Comparison of ENCODE assay signal across 14 cellular contexts in the genomic region with DNA sequence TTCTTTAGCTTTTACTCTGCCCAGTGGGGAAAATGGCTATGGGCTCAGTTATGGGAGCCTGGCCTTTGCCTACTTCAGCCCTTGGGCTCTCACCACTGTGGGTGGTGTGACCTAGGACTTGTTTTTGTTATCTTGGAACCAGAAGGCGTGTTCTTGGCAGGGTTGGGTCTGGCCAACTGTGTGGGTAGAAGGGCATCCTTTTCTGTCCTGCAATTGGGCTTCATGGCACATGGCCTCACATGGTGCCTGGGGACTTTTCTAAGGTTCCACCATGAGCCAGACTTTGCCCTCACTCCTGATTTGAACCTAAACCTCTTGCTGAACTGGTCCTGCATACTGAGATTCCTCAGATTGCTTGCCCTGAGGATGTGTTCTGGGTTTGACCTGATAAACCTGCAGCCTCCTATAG. TPM values are rescaled to one million over a fixed set of nuclear protein-coding genes. Genes with fewer than 3 reads are reported as not detected.
A peak's percentile ranks its signal among the peaks of the same experiment; 100 is the strongest.
DNase-seq lines count a peak whose midpoint lies in the region; ATAC-seq, FAIRE-seq and TF ChIP-seq lines count a peak whose summit lies in the region.
"Had no signal": no experiment of that assay in that cellular context is flagged by ENCODE, and none has a peak within 500 bp of the region (broad histone marks: within the 10 kb centered on the region; RNA-seq: fewer than 3 reads in every experiment).

No MANE protein-coding gene starts in this region.

- H3F3A ChIP-seq in GM23338 (replicated peaks; ENCODE audit: low read depth): peaks cover 9% of the 10 kb centered on the region

- H3K4me2 ChIP-seq in GM23338 (no peak overlapping the region), keratinocyte (ENCODE audit: control insufficient read depth, extremely low read depth, insufficient read depth, low read depth, low read length) (peak overlapping the region; percentile 72)

- H3K9me3 ChIP-seq in keratinocyte (ENCODE audit: control insufficient read depth, low read depth, low read length) (no peaks in the 10 kb centered on the region), left ventricle myocardium inferior (replicated peaks) (no peaks in the 10 kb centered on the region)

- no peaks in the 10 kb centered on the region for H3K9me2 ChIP-seq in GM23338 (ENCODE audit: insufficient read depth)

- H3K27ac Mint-ChIP-seq in GM23338: no peak overlapping the region
- no peak overlapping the region for H3K27ac Mint-ChIP-seq in activated B cell treated with CpG ODN at 0.5 μM for 24 hours

- no peaks in the 10 kb centered on the region; the same call in 2 of the 3 replicates for H3K36me3 Mint-ChIP-seq in GM23338 (ENCODE audit: low read depth)
- peaks cover 30% of the 10 kb centered on the region for H3K36me3 Mint-ChIP-seq in activated B cell treated with CpG ODN at 0.5 μM for 24 hours (ENCODE audit: low read depth)

- H2AFZ ChIP-seq in GM23338 (no peak overlapping the region), keratinocyte (ENCODE audit: control insufficient read depth, low read length) (no peak overlapping the region)

- H3K27me3 ChIP-seq in GM23338 (ENCODE audit: insufficient read depth) (no peaks in the 10 kb centered on the region), keratinocyte (ENCODE audit: control insufficient read depth, extremely low read depth, insufficient read depth, low read length) (no peaks in the 10 kb centered on the region), rectal smooth muscle tissue (ENCODE audit: control insufficient read depth, insufficient read depth, low read length) (no peaks in the 10 kb centered on the region), left ventricle myocardium inferior (ENCODE audit: low read depth) (no peaks in the 10 kb centered on the region)
- H3K27me3 ChIP-seq: foreskin keratinocyte had no signal

- POLR2A ChIA-PET in activated B cell treated with CpG ODN at 0.5 μM for 24 hours (lab: Charles Lee): interaction anchor here (0.8 to 4.1 kb wide), 10 partner anchors 11 to 247 kb away, joined by 3 to 107 read pairs (median 7); a partner anchor contains a TSS

- peak overlapping the region; percentile 99; the same call in 2 of the 3 replicates for H3K4me3 Mint-ChIP-seq in GM23338
- peak overlapping the region; percentile 99 for H3K4me3 Mint-ChIP-seq in activated B cell treated with CpG ODN at 0.5 μM for 24 hours

- TF ChIP-seq CTCF in GM23338 (conservative IDR thresholded peaks at IDR 0.05; ENCODE audit: low read depth in 2 of 2) (no peak), activated B cell treated with CpG ODN at 0.5 μM for 24 hours (IDR thresholded peaks at IDR 0.05) (no peak), keratinocyte (optimal IDR thresholded peaks at IDR 0.05 in 1 of 3, IDR thresholded peaks at IDR 0.05 in 1 of 3, conservative IDR thresholded peaks at IDR 0.05 in 1 of 3; ENCODE audit: extremely low read depth in 1 of 3, insufficient read depth in 2 of 3, low read length in 3 of 3) (no peak), left ventricle myocardium inferior (IDR thresholded peaks at IDR 0.05; ENCODE audit: borderline replicate concordance) (no peak)

- H3K9me1 ChIP-seq in keratinocyte (ENCODE audit: control insufficient read depth, extremely low read depth, insufficient read depth, low read length): no peaks in the 10 kb centered on the region

- ATAC-seq in GM23338 (no peak), activated B cell treated with CpG ODN at 0.5 μM for 24 hours (ENCODE audit: low read depth) (no peak)
- ATAC-seq: foreskin keratinocyte had no signal

- no peaks in the 10 kb centered on the region for H3K36me3 ChIP-seq in GM23338 (ENCODE audit: insufficient read depth)
- peaks cover 5 to 9% of the 10 kb centered on the region in 2 experiments for H3K36me3 ChIP-seq in keratinocyte (ENCODE audit: control insufficient read depth in 2 of 2, extremely low read depth in 1 of 2, insufficient read depth in 2 of 2, low read length in 2 of 2)
- H3K36me3 ChIP-seq in rectal smooth muscle tissue (ENCODE audit: control insufficient read depth, insufficient read depth, low read length): peaks cover 6% of the 10 kb centered on the region
- peaks cover 32% of the 10 kb centered on the region for H3K36me3 ChIP-seq in left ventricle myocardium inferior

- no peak for DNase-seq in GM23338 (ENCODE audit: low spot score)
- no peak for DNase-seq in activated B cell treated with CpG ODN at 0.5 μM for 24 hours
- DNase-seq in keratinocyte (ENCODE audit: low read depth, low spot score): no peak
- DNase-seq in EL: no peak
- no peak for DNase-seq in left ventricle myocardium inferior
- no peak for DNase-seq in NCI-H2196 (lab: John Stamatoyannopoulos, UW; ENCODE audit: unreplicated experiment)
- DNase-seq: DMS153; foreskin keratinocyte; kidney glomerular epithelial cell; NCI-H510A; SHP77; stimulated activated CD4-positive, alpha-beta T cell treated with anti-CD3 and anti-CD28 coated beads, Interleukin-4, amount 100 ng/mL, for 24 hours had no signal

- H3K4me1 ChIP-seq in GM23338 (ENCODE audit: insufficient read depth) (peaks cover 13% of the 10 kb centered on the region; the same call in 1 of the 2 replicates), keratinocyte (ENCODE audit: control insufficient read depth, extremely low read depth, insufficient read depth, low read length) (peaks cover 9% of the 10 kb centered on the region), rectal smooth muscle tissue (ENCODE audit: control insufficient read depth, insufficient read depth, low read length) (no peaks in the 10 kb centered on the region), left ventricle myocardium inferior (peaks cover 32% of the 10 kb centered on the region)

- H4K20me1 ChIP-seq in GM23338 (replicated peaks; ENCODE audit: insufficient read depth) (no peaks in the 10 kb centered on the region), keratinocyte (ENCODE audit: control insufficient read depth, extremely low read depth, insufficient read depth, low read length) (no peaks in the 10 kb centered on the region)

- H3K9me3 Mint-ChIP-seq in GM23338: no peaks in the 10 kb centered on the region
- no peaks in the 10 kb centered on the region for H3K9me3 Mint-ChIP-seq in activated B cell treated with CpG ODN at 0.5 μM for 24 hours
- H3K9me3 Mint-ChIP-seq: dendritic cell treated with granulocyte-macrophage colony-stimulating factor and Interleukin-4, amounts not matched to agents 40 ng/mL and 50 ng/mL, for 4 days had no signal

- peaks cover 7% of the 10 kb centered on the region; the same call in 1 of the 2 replicates for H3K79me2 ChIP-seq in GM23338 (replicated peaks; ENCODE audit: insufficient read depth)
- peaks cover 7% of the 10 kb centered on the region for H3K79me2 ChIP-seq in keratinocyte (ENCODE audit: control insufficient read depth, insufficient read depth, low read length)

- H3K27me3 Mint-ChIP-seq in GM23338 (ENCODE audit: insufficient read depth, low read depth, poor library complexity) (peaks cover 7% of the 10 kb centered on the region), activated B cell treated with CpG ODN at 0.5 μM for 24 hours (no peaks in the 10 kb centered on the region)
- H3K27me3 Mint-ChIP-seq: dendritic cell treated with granulocyte-macrophage colony-stimulating factor and Interleukin-4, amounts not matched to agents 40 ng/mL and 50 ng/mL, for 4 days had no signal

- no peak for FAIRE-seq in keratinocyte (lab: Jason Lieb, UNC)

- H3K9ac ChIP-seq in keratinocyte (ENCODE audit: control insufficient read depth, extremely low read depth, insufficient read depth, low read length): no peak overlapping the region
- H3K9ac ChIP-seq in rectal smooth muscle tissue (ENCODE audit: low read length): no peak overlapping the region

- CTCF ChIA-PET in activated B cell treated with CpG ODN at 0.5 μM for 24 hours (lab: Charles Lee): interaction anchor here (1.0 to 15.8 kb wide), 5 partner anchors 12 to 70 kb away, joined by 3 to 248 read pairs (median 19); a partner anchor contains a TSS

- H3K27ac ChIP-seq in GM23338 (ENCODE audit: low read depth) (no peak overlapping the region), keratinocyte (ENCODE audit: control insufficient read depth, insufficient read depth, low read length) (no peak overlapping the region), rectal smooth muscle tissue (ENCODE audit: low read depth, low read length) (no peak overlapping the region), left ventricle myocardium inferior (replicated peaks) (no peak overlapping the region)
- H3K27ac ChIP-seq: foreskin keratinocyte had no signal

- dilution Hi-C loops in keratinocyte (cut with MboI; ENCODE audit: extremely low pct_ligation_motif_present, low sequenced_read_pairs): no loop called here

- peaks cover 9% of the 10 kb centered on the region for H3K4me1 Mint-ChIP-seq in GM23338
- peaks cover 28% of the 10 kb centered on the region for H3K4me1 Mint-ChIP-seq in activated B cell treated with CpG ODN at 0.5 μM for 24 hours

- H3K4me3 ChIP-seq in GM23338 (no peak overlapping the region), keratinocyte (ENCODE audit: control insufficient read depth in 2 of 3, extremely low read depth in 1 of 3, insufficient read depth in 2 of 3, low read depth in 1 of 3, low read length in 3 of 3) (no peak overlapping the region), rectal smooth muscle tissue (ENCODE audit: low read length) (peak overlapping the region; percentile 94), left ventricle myocardium inferior (no peak overlapping the region)

- intact Hi-C loops in activated B cell treated with CpG ODN at 0.5 μM for 24 hours (cut with micrococcal nuclease) (loop anchor here (5.0 kb wide), 1 partner anchor 398 kb away; a partner anchor contains a TSS), left ventricle myocardium inferior (cut with micrococcal nuclease) (no loop called here)

RNA-seq across cellular contexts. Expression of a gene that starts 1.7 kb away (rescaled TPM):
- total RNA-seq in GM23338 (2014; rRNA removed; shearing (Covaris generic)): 7.5 and 8.3 TPM in 2 replicates
- polyA plus RNA-seq in GM23338 (2016; fragmentation: Nextera tagmentation; extraction: Ambion mirVana) (3.0 and 3.8 TPM in 2 replicates), keratinocyte (4.9 to 5.7 TPM (median 5.0 TPM) in 3 replicates)
- total RNA-seq in activated B cell treated with CpG ODN at 0.5 μM for 24 hours (28.2 and 33.5 TPM in 2 replicates), left ventricle myocardium inferior (4.0 TPM)
- polyA plus RNA-seq in keratinocyte (2011; ENCODE audit: low read depth): 0.39 TPM
- polyA plus RNA-seq in keratinocyte (2011; cell fraction: cytosol; rRNA removed): 1.8 and 3.3 TPM in 2 replicates
- polyA plus RNA-seq in keratinocyte (2011; cell fraction: nucleus; rRNA removed): 12.1 and 14.6 TPM in 2 replicates
- polyA plus RNA-seq in keratinocyte (2012; ENCODE audit: low replicate concordance): 1.4 and 4.6 TPM in 2 replicates
- polyA minus RNA-seq in keratinocyte: 4.5 to 5.3 TPM (median 5.2 TPM) in 3 replicates
- 4.8 TPM for polyA minus RNA-seq in keratinocyte (2011; cell fraction: cytosol; rRNA and poly(A)+ RNA removed)
- 4.6 and 4.7 TPM in 2 replicates for polyA minus RNA-seq in keratinocyte (2011; cell fraction: nucleus; rRNA and poly(A)+ RNA removed)

RNA-seq across cellular contexts. Expression of a gene that starts 10.9 kb away (rescaled TPM):
- 69.8 and 71.8 TPM in 2 replicates for total RNA-seq in GM23338 (2014; rRNA removed; shearing (Covaris generic))
- polyA plus RNA-seq in GM23338 (2016; fragmentation: Nextera tagmentation; extraction: Ambion mirVana): 25.2 and 31.2 TPM in 2 replicates
- total RNA-seq in activated B cell treated with CpG ODN at 0.5 μM for 24 hours: 84.1 and 86.4 TPM in 2 replicates
- polyA plus RNA-seq in keratinocyte: 53.1 to 75.1 TPM (median 74.4 TPM) in 3 replicates
- polyA plus RNA-seq in keratinocyte (2011; ENCODE audit: low read depth): 21.7 TPM
- polyA plus RNA-seq in keratinocyte (2011; cell fraction: cytosol; rRNA removed): 41.5 and 63.2 TPM in 2 replicates
- 44.9 and 48.6 TPM in 2 replicates for polyA plus RNA-seq in keratinocyte (2011; cell fraction: nucleus; rRNA removed)
- polyA plus RNA-seq in keratinocyte (2012; ENCODE audit: low replicate concordance): 36.5 and 62.0 TPM in 2 replicates
- polyA minus RNA-seq in keratinocyte: 44.0 to 86.1 TPM (median 63.8 TPM) in 3 replicates
- 39.5 TPM for polyA minus RNA-seq in keratinocyte (2011; cell fraction: cytosol; rRNA and poly(A)+ RNA removed)
- polyA minus RNA-seq in keratinocyte (2011; cell fraction: nucleus; rRNA and poly(A)+ RNA removed): 28.3 and 53.8 TPM in 2 replicates
- 61.6 TPM for total RNA-seq in left ventricle myocardium inferior

RNA-seq across cellular contexts. Expression of a gene that starts 26.8 kb away (rescaled TPM):
- total RNA-seq in GM23338 (2014; rRNA removed; shearing (Covaris generic)): 0.35 and 1.8 TPM in 2 replicates
- polyA plus RNA-seq in GM23338 (2016; fragmentation: Nextera tagmentation; extraction: Ambion mirVana) (0.17 and 0.81 TPM in 2 replicates), keratinocyte (0.33 to 1.1 TPM (median 0.70 TPM) in 3 replicates)
- total RNA-seq in activated B cell treated with CpG ODN at 0.5 μM for 24 hours (22.8 and 25.8 TPM in 2 replicates), left ventricle myocardium inferior (2.2 TPM)
- polyA plus RNA-seq in keratinocyte (2011; ENCODE audit: low read depth): 0.59 TPM
- 0.44 and 0.47 TPM in 2 replicates for polyA plus RNA-seq in keratinocyte (2011; cell fraction: cytosol; rRNA removed)
- 5.2 and 8.3 TPM in 2 replicates for polyA plus RNA-seq in keratinocyte (2011; cell fraction: nucleus; rRNA removed)
- polyA plus RNA-seq in keratinocyte (2012; ENCODE audit: low replicate concordance): 0.38 and 1.1 TPM in 2 replicates
- polyA minus RNA-seq in keratinocyte: 1.5 to 6.2 TPM (median 3.7 TPM) in 3 replicates
- 0.58 TPM for polyA minus RNA-seq in keratinocyte (2011; cell fraction: cytosol; rRNA and poly(A)+ RNA removed)
- 2.4 and 4.2 TPM in 2 replicates for polyA minus RNA-seq in keratinocyte (2011; cell fraction: nucleus; rRNA and poly(A)+ RNA removed)

RNA-seq across cellular contexts. Expression of a gene that starts 43.8 kb away (rescaled TPM):
- 1.8 and 4.0 TPM in 2 replicates for total RNA-seq in GM23338 (2014; rRNA removed; shearing (Covaris generic))
- polyA plus RNA-seq in GM23338 (2016; fragmentation: Nextera tagmentation; extraction: Ambion mirVana) (2.2 and 2.8 TPM in 2 replicates), keratinocyte (6.4 to 8.0 TPM (median 6.5 TPM) in 3 replicates)
- total RNA-seq in activated B cell treated with CpG ODN at 0.5 μM for 24 hours (44.4 and 44.6 TPM in 2 replicates), left ventricle myocardium inferior (9.2 TPM)
- 3.3 TPM for polyA plus RNA-seq in keratinocyte (2011; ENCODE audit: low read depth)
- polyA plus RNA-seq in keratinocyte (2011; cell fraction: cytosol; rRNA removed): 4.8 and 6.3 TPM in 2 replicates
- polyA plus RNA-seq in keratinocyte (2011; cell fraction: nucleus; rRNA removed): 10.4 and 10.6 TPM in 2 replicates
- 2.6 and 5.5 TPM in 2 replicates for polyA plus RNA-seq in keratinocyte (2012; ENCODE audit: low replicate concordance)
- polyA minus RNA-seq in keratinocyte: 7.5 to 11.3 TPM (median 10.0 TPM) in 3 replicates
- polyA minus RNA-seq in keratinocyte (2011; cell fraction: cytosol; rRNA and poly(A)+ RNA removed): 9.0 TPM
- polyA minus RNA-seq in keratinocyte (2011; cell fraction: nucleus; rRNA and poly(A)+ RNA removed): 2.0 and 3.7 TPM in 2 replicates

RNA-seq across cellular contexts. Expression of a gene that starts 50.4 kb away (rescaled TPM):
- 120 and 123 TPM in 2 replicates for total RNA-seq in GM23338 (2014; rRNA removed; shearing (Covaris generic))
- polyA plus RNA-seq in GM23338 (2016; fragmentation: Nextera tagmentation; extraction: Ambion mirVana) (38.6 and 38.9 TPM in 2 replicates), keratinocyte (70.4 to 113 TPM (median 77.0 TPM) in 3 replicates)
- total RNA-seq in activated B cell treated with CpG ODN at 0.5 μM for 24 hours (74.1 and 76.7 TPM in 2 replicates), left ventricle myocardium inferior (115 TPM)
- 17.4 TPM for polyA plus RNA-seq in keratinocyte (2011; ENCODE audit: low read depth)
- 66.4 and 134 TPM in 2 replicates for polyA plus RNA-seq in keratinocyte (2011; cell fraction: cytosol; rRNA removed)
- polyA plus RNA-seq in keratinocyte (2011; cell fraction: nucleus; rRNA removed): 63.2 and 86.3 TPM in 2 replicates
- polyA plus RNA-seq in keratinocyte (2012; ENCODE audit: low replicate concordance): 33.1 and 98.3 TPM in 2 replicates
- 57.0 to 139 TPM (median 67.1 TPM) in 3 replicates for polyA minus RNA-seq in keratinocyte
- 124 TPM for polyA minus RNA-seq in keratinocyte (2011; cell fraction: cytosol; rRNA and poly(A)+ RNA removed)
- 41.2 and 43.6 TPM in 2 replicates for polyA minus RNA-seq in keratinocyte (2011; cell fraction: nucleus; rRNA and poly(A)+ RNA removed)
